ENCODE assay signal across 21 cellular contexts in genomic region chr2:152413228-152414030, GRCh38.
DNase-seq lines count a peak whose midpoint lies in the region; ATAC-seq, FAIRE-seq and TF ChIP-seq lines count a peak whose summit lies in the region.
"Had no signal": no experiment of that assay in that cellular context is flagged by ENCODE, and none has a peak within 500 bp of the region (broad histone marks: within the 10 kb centered on the region; RNA-seq: fewer than 3 reads in every experiment).

No MANE protein-coding gene starts in this region.

- H3K9me3 Mint-ChIP-seq in activated T-helper 2 cell treated with anti-CD3 and anti-CD28 coated beads, Interferon-gamma antibody, Interleukin-2, Interleukin-4, amounts not matched to agents 10 μg/mL and 5 μg/mL and 100 μg/mL, durations not matched to agents 14 hours and 24 hours and 36 hours = no peaks in the 10 kb centered on the region
- no peaks in the 10 kb centered on the region for H3K9me3 Mint-ChIP-seq in progenitor cell of endocrine pancreas (ENCODE audit: low read depth)
- H3K9me3 Mint-ChIP-seq in activated T-helper 17 cell treated with anti-CD3 and anti-CD28 coated beads, Interleukin-2, amount 50 U/mL, for 72 hours = no peaks in the 10 kb centered on the region
- H3K9me3 Mint-ChIP-seq: activated B cell treated with CpG ODN at 0.5 μM for 24 hours; activated CD4-positive, alpha-beta memory T cell treated with anti-CD3 and anti-CD28 coated beads for 36 hours; CD4-positive, CD25-positive, alpha-beta regulatory T cell; stimulated activated naive CD8-positive, alpha-beta T cell treated with anti-CD3 and anti-CD28 coated beads, Interleukin-15, amount 100 ng/mL, for 72 hours had no signal

- peaks cover 49% of the 10 kb centered on the region for H3K4me1 ChIP-seq in psoas muscle

- peaks cover 9% of the 10 kb centered on the region for H3K36me3 Mint-ChIP-seq in activated T-helper 2 cell treated with anti-CD3 and anti-CD28 coated beads, Interferon-gamma antibody, Interleukin-2, Interleukin-4, amounts not matched to agents 10 μg/mL and 5 μg/mL and 100 μg/mL, durations not matched to agents 14 hours and 24 hours and 36 hours (ENCODE audit: low read depth)
- no peaks in the 10 kb centered on the region for H3K36me3 Mint-ChIP-seq in progenitor cell of endocrine pancreas (ENCODE audit: insufficient read depth)
- no peaks in the 10 kb centered on the region for H3K36me3 Mint-ChIP-seq in activated T-helper 17 cell treated with anti-CD3 and anti-CD28 coated beads, Interleukin-2, amount 50 U/mL, for 72 hours (ENCODE audit: low read depth)
- H3K36me3 Mint-ChIP-seq: activated CD4-positive, alpha-beta memory T cell treated with anti-CD3 and anti-CD28 coated beads for 36 hours; activated naive CD8-positive, alpha-beta T cell; CD4-positive, CD25-positive, alpha-beta regulatory T cell had no signal

- intact Hi-C loops in activated T-helper 2 cell treated with anti-CD3 and anti-CD28 coated beads, Interferon-gamma antibody, Interleukin-2, Interleukin-4, amounts not matched to agents 10 μg/mL and 5 μg/mL and 100 μg/mL, durations not matched to agents 14 hours and 24 hours and 36 hours (cut with micrococcal nuclease) = loop anchor here (2.0 kb wide), 3 partner anchors 93 to 237 kb away; no protein-coding TSS in a partner anchor
- intact Hi-C loops in psoas muscle (cut with DNase I) = loop anchor here in 1 of 2 donors (10.0 kb wide), 2 partner anchors 69 to 229 kb away; no protein-coding TSS in a partner anchor

- no peak overlapping the region for H3K27ac ChIP-seq in psoas muscle
- H3K27ac ChIP-seq: right atrium auricular region had no signal

- H3K27ac Mint-ChIP-seq in activated T-helper 2 cell treated with anti-CD3 and anti-CD28 coated beads, Interferon-gamma antibody, Interleukin-2, Interleukin-4, amounts not matched to agents 10 μg/mL and 5 μg/mL and 100 μg/mL, durations not matched to agents 14 hours and 24 hours and 36 hours = peak overlapping the region; percentile 88
- peak overlapping the region; percentile 21 for H3K27ac Mint-ChIP-seq in progenitor cell of endocrine pancreas
- H3K27ac Mint-ChIP-seq in activated T-helper 17 cell treated with anti-CD3 and anti-CD28 coated beads, Interleukin-2, amount 50 U/mL, for 72 hours = no peak overlapping the region
- H3K27ac Mint-ChIP-seq: activated B cell treated with CpG ODN at 0.5 μM for 24 hours; activated naive CD8-positive, alpha-beta T cell; stimulated activated naive CD8-positive, alpha-beta T cell treated with anti-CD3 and anti-CD28 coated beads, Interleukin-15, amount 100 ng/mL, for 72 hours had no signal

- DNase-seq in H54 (ENCODE audit: insufficient read length, low spot score) (no peak), fibroblast of the aortic adventitia (ENCODE audit: low read depth) (peak; percentile 25), progenitor cell of endocrine pancreas (ENCODE audit: low spot score, unreplicated experiment) (no peak), psoas muscle (no peak), DMS 273 (lab: John Stamatoyannopoulos, UW; ENCODE audit: unreplicated experiment) (no peak), middle frontal gyrus (ENCODE audit: extremely low spot score, low spot score) (no peak)
- no peak for DNase-seq in activated T-helper 2 cell treated with anti-CD3 and anti-CD28 coated beads, Interferon-gamma antibody, Interleukin-2, Interleukin-4, amounts not matched to agents 10 μg/mL and 5 μg/mL and 100 μg/mL, durations not matched to agents 14 hours and 24 hours and 36 hours (ENCODE audit: low spot score)
- DNase-seq: activated B cell treated with CpG ODN at 0.5 μM for 24 hours; activated CD4-positive, alpha-beta memory T cell treated with anti-CD3 and anti-CD28 coated beads for 36 hours; activated CD8-positive, alpha-beta memory T cell treated with anti-CD3 and anti-CD28 coated beads, Interleukin-2, amount 50 U/mL, for 48 hours; CD4-positive, CD25-positive, alpha-beta regulatory T cell; mesenchymal stem cell; NCI-H1105 treated with DMSO at 0.1 percent for 48 hours; NCI-H2029 treated with DMSO at 0.1 percent for 48 hours; NCI-H345; NCI-H82; stimulated activated naive CD8-positive, alpha-beta T cell treated with anti-CD3 and anti-CD28 coated beads, Interleukin-15, amount 100 ng/mL, for 72 hours had no signal

- no peak for ATAC-seq in psoas muscle
- no peak for ATAC-seq in activated T-helper 17 cell treated with anti-CD3 and anti-CD28 coated beads, Interleukin-2, amount 50 U/mL, for 72 hours (replicated peaks)
- ATAC-seq: stimulated activated naive CD8-positive, alpha-beta T cell treated with anti-CD3 and anti-CD28 coated beads, Interleukin-15, amount 100 ng/mL, for 72 hours had no signal

- H3K4me1 Mint-ChIP-seq in activated T-helper 2 cell treated with anti-CD3 and anti-CD28 coated beads, Interferon-gamma antibody, Interleukin-2, Interleukin-4, amounts not matched to agents 10 μg/mL and 5 μg/mL and 100 μg/mL, durations not matched to agents 14 hours and 24 hours and 36 hours (ENCODE audit: low read depth) = peaks cover 60% of the 10 kb centered on the region
- peaks cover 73% of the 10 kb centered on the region for H3K4me1 Mint-ChIP-seq in progenitor cell of endocrine pancreas (ENCODE audit: low read depth)
- H3K4me1 Mint-ChIP-seq in activated T-helper 17 cell treated with anti-CD3 and anti-CD28 coated beads, Interleukin-2, amount 50 U/mL, for 72 hours = no peaks in the 10 kb centered on the region
- H3K4me1 Mint-ChIP-seq: CD4-positive, CD25-positive, alpha-beta regulatory T cell had no signal

- peak; percentile 27 for FAIRE-seq in H54 (lab: Jason Lieb, UNC)
- FAIRE-seq: colon had no signal

- no peak overlapping the region for H3K4me3 Mint-ChIP-seq in activated T-helper 2 cell treated with anti-CD3 and anti-CD28 coated beads, Interferon-gamma antibody, Interleukin-2, Interleukin-4, amounts not matched to agents 10 μg/mL and 5 μg/mL and 100 μg/mL, durations not matched to agents 14 hours and 24 hours and 36 hours (ENCODE audit: low read depth)
- H3K4me3 Mint-ChIP-seq in progenitor cell of endocrine pancreas (ENCODE audit: low read depth) = no peak overlapping the region
- H3K4me3 Mint-ChIP-seq in activated T-helper 17 cell treated with anti-CD3 and anti-CD28 coated beads, Interleukin-2, amount 50 U/mL, for 72 hours = no peak overlapping the region
- H3K4me3 Mint-ChIP-seq: activated B cell treated with CpG ODN at 0.5 μM for 24 hours; activated CD4-positive, alpha-beta memory T cell treated with anti-CD3 and anti-CD28 coated beads for 36 hours; activated naive CD8-positive, alpha-beta T cell; CD4-positive, CD25-positive, alpha-beta regulatory T cell; stimulated activated naive CD8-positive, alpha-beta T cell treated with anti-CD3 and anti-CD28 coated beads, Interleukin-15, amount 100 ng/mL, for 72 hours had no signal

- 78 to 93% (median 85%) methylated on average over 3 of the region's 3 CpGs for WGBS in psoas muscle, 3 donors

- H3K9me3 ChIP-seq in psoas muscle = no peaks in the 10 kb centered on the region
- H3K9me3 ChIP-seq: right atrium auricular region had no signal

- TF ChIP-seq CTCF in fibroblast of the aortic adventitia (IDR thresholded peaks at IDR 0.05; ENCODE audit: insufficient read depth, low read length) (no peak), progenitor cell of endocrine pancreas (IDR thresholded peaks at IDR 0.05; ENCODE audit: unreplicated experiment) (no peak), psoas muscle (IDR thresholded peaks at IDR 0.05) (no peak)

- H3K4me3 ChIP-seq in fibroblast of the aortic adventitia (ENCODE audit: low read depth, low read length) (no peak overlapping the region), psoas muscle (no peak overlapping the region)
- H3K4me3 ChIP-seq: right atrium auricular region had no signal

- H3K36me3 ChIP-seq in psoas muscle (ENCODE audit: insufficient read depth in 1 of 2, low read depth in 1 of 2) = no peaks in the 10 kb centered on the region
- H3K36me3 ChIP-seq: right atrium auricular region had no signal

- no peak for TF ChIP-seq POLR2A in H54 (IDR thresholded peaks at IDR 0.05; ENCODE audit: low read depth, low read length)

- peaks cover 2% of the 10 kb centered on the region for H3K27me3 Mint-ChIP-seq in activated T-helper 2 cell treated with anti-CD3 and anti-CD28 coated beads, Interferon-gamma antibody, Interleukin-2, Interleukin-4, amounts not matched to agents 10 μg/mL and 5 μg/mL and 100 μg/mL, durations not matched to agents 14 hours and 24 hours and 36 hours (ENCODE audit: low read depth)
- H3K27me3 Mint-ChIP-seq in progenitor cell of endocrine pancreas = no peaks in the 10 kb centered on the region
- H3K27me3 Mint-ChIP-seq in activated T-helper 17 cell treated with anti-CD3 and anti-CD28 coated beads, Interleukin-2, amount 50 U/mL, for 72 hours = peaks cover 17% of the 10 kb centered on the region
- H3K27me3 Mint-ChIP-seq: activated B cell treated with CpG ODN at 0.5 μM for 24 hours; CD4-positive, CD25-positive, alpha-beta regulatory T cell had no signal

- H3K27me3 ChIP-seq in psoas muscle (ENCODE audit: insufficient read depth in 3 of 3, low read length in 2 of 3) = no peaks in the 10 kb centered on the region
- H3K27me3 ChIP-seq: right atrium auricular region had no signal
